In the genomic region with DNA sequence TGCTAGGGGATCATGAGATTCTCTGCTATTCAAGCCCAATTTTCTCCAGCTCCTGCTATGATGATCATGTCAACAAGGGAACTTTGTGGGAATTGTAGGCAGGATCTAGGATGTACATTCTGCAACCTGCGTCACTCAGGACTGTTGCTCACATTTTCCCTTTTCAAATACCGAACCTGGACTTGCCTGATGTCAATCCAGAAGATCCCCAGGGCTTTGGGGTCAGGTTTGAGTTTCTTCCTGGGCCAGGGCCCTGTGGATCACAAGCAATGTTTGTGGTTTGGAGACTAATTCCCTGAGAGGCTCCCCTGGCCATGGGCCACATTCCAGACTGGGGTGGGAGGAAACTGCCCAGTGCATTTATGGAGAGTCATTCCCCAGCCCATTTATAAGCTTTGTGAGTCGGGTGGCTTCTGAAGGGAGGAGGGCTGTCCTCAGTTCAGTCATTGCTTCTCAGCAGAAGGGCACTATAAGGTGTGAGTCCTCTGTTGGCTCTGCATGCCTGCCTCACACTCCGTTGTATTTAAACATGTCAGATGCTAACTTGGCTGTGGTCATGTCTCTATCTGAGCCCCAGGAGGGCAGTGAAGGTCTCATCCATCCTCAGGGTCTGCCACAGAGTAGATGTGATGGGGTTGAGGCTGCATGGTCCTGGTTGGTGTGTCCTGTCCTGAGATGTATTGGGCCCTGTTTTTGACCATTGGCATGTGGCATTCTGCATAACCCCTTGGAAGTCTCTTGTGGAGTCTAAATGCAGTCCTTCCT, we compare ENCODE assay signal across 9 cellular contexts. TPM values are rescaled to one million over a fixed set of nuclear protein-coding genes. Genes with fewer than 3 reads are reported as not detected.
DNase-seq lines count a peak whose midpoint lies in the region; ATAC-seq and TF ChIP-seq lines count a peak whose summit lies in the region.
"Had no signal": no experiment of that assay in that cellular context is flagged by ENCODE, and none has a peak within 500 bp of the region (broad histone marks: within the 10 kb centered on the region; RNA-seq: fewer than 3 reads in every experiment).

No MANE protein-coding gene starts in this region.

- H3K27ac Mint-ChIP-seq in activated naive CD8-positive, alpha-beta T cell treated with anti-CD3 and anti-CD28 coated beads for 36 hours: no peak overlapping the region

- peaks cover 3% of the 10 kb centered on the region for H3K4me1 Mint-ChIP-seq in activated naive CD8-positive, alpha-beta T cell treated with anti-CD3 and anti-CD28 coated beads for 36 hours

- H3K4me3 ChIP-seq in brain microvascular endothelial cell (ENCODE audit: low read depth, low read length) (no peak overlapping the region), kidney epithelial cell (ENCODE audit: low read depth, low read length) (no peak overlapping the region), tibial artery (no peak overlapping the region)
- no peak overlapping the region for H3K4me3 ChIP-seq in effector memory CD4-positive, alpha-beta T cell (ENCODE audit: insufficient read depth, low read depth, low read length, poor library complexity, severe bottlenecking)

- no peak for ATAC-seq in GM21717 (IDR thresholded peaks at IDR 0.05; ENCODE audit: unreplicated experiment)

- H3K27ac ChIP-seq in brain microvascular endothelial cell: peak overlapping the region; percentile 94
- peak overlapping the region; percentile 62 to 73 for H3K27ac ChIP-seq in tibial artery
- H3K27ac ChIP-seq in effector memory CD4-positive, alpha-beta T cell (ENCODE audit: insufficient read depth, low read length, poor library complexity, severe bottlenecking): no peak overlapping the region

- no peak overlapping the region for H3K4me3 Mint-ChIP-seq in activated naive CD8-positive, alpha-beta T cell treated with anti-CD3 and anti-CD28 coated beads for 36 hours

- H3K27me3 ChIP-seq in brain microvascular endothelial cell (replicated peaks) (no peaks in the 10 kb centered on the region), kidney epithelial cell (ENCODE audit: control insufficient read depth, insufficient read depth, low read length) (no peaks in the 10 kb centered on the region), tibial artery (no peaks in the 10 kb centered on the region)
- H3K27me3 ChIP-seq in effector memory CD4-positive, alpha-beta T cell (replicated peaks; ENCODE audit: control insufficient read depth, insufficient read depth, low read length, poor library complexity, severe bottlenecking): no peaks in the 10 kb centered on the region

- H3K4me1 ChIP-seq in tibial artery: peaks cover 0 to 40% (median 32%) of the 10 kb centered on the region in 4 donors
- peaks cover 3% of the 10 kb centered on the region for H3K4me1 ChIP-seq in effector memory CD4-positive, alpha-beta T cell (ENCODE audit: control insufficient read depth, insufficient read depth, low read length, poor library complexity, severe bottlenecking)

- in situ Hi-C loops in brain microvascular endothelial cell (cut with HindIII; ENCODE audit: low pct_ligation_motif_present, low sequenced_read_pairs): no loop called here

- H3K36me3 ChIP-seq in brain microvascular endothelial cell (replicated peaks): no peaks in the 10 kb centered on the region
- no peaks in the 10 kb centered on the region for H3K36me3 ChIP-seq in kidney epithelial cell (ENCODE audit: control insufficient read depth, insufficient read depth, low read length)
- no peaks in the 10 kb centered on the region for H3K36me3 ChIP-seq in tibial artery
- no peaks in the 10 kb centered on the region for H3K36me3 ChIP-seq in effector memory CD4-positive, alpha-beta T cell (ENCODE audit: control insufficient read depth, insufficient read depth, low read length)

- no peaks in the 10 kb centered on the region for H3K9me3 ChIP-seq in tibial artery
- no peaks in the 10 kb centered on the region for H3K9me3 ChIP-seq in effector memory CD4-positive, alpha-beta T cell (ENCODE audit: control insufficient read depth, low read length)

- no peaks in the 10 kb centered on the region for H3K36me3 Mint-ChIP-seq in activated naive CD8-positive, alpha-beta T cell treated with anti-CD3 and anti-CD28 coated beads for 36 hours

- intact Hi-C loops in tibial artery (cut with DNase I; ENCODE audit: low total_unique reads): no loop called here

- DNase-seq in HPDE6-E6E7 (ENCODE audit: extremely low spot score) (peak; percentile 84), brain microvascular endothelial cell (peak; percentile 96), kidney epithelial cell (ENCODE audit: low read depth) (peak; percentile 85), tibial artery (peak; percentile 50 to 92), NAMALWA (ENCODE audit: low spot score) (no peak)
- no peak for DNase-seq in effector memory CD4-positive, alpha-beta T cell
- DNase-seq in activated naive CD8-positive, alpha-beta T cell treated with anti-CD3 and anti-CD28 coated beads for 36 hours: no peak
- DNase-seq: activated CD4-positive, alpha-beta T cell treated with anti-CD3 and anti-CD28 coated beads, Interleukin-2, amount 50 U/mL, for 1 hour had no signal

- TF ChIP-seq CTCF in brain microvascular endothelial cell (IDR thresholded peaks at IDR 0.05; ENCODE audit: low read depth, low read length, missing control alignments) (no peak), kidney epithelial cell (IDR thresholded peaks at IDR 0.05; ENCODE audit: insufficient read depth, low read length, poor library complexity, severe bottlenecking) (no peak), tibial artery (IDR thresholded peaks at IDR 0.05) (peak in 1 of 2 experiments; percentile 5)

- H3K9me3 Mint-ChIP-seq in activated naive CD8-positive, alpha-beta T cell treated with anti-CD3 and anti-CD28 coated beads for 36 hours: no peaks in the 10 kb centered on the region

- H3K27me3 Mint-ChIP-seq in activated naive CD8-positive, alpha-beta T cell treated with anti-CD3 and anti-CD28 coated beads for 36 hours: peaks cover 24% of the 10 kb centered on the region

RNA-seq across cellular contexts. Expression of gene KRT86, which starts 6.5 kb away (rescaled TPM):
- total RNA-seq in kidney epithelial cell: 6.9 and 9.2 TPM in 2 replicates
- total RNA-seq in activated naive CD8-positive, alpha-beta T cell treated with anti-CD3 and anti-CD28 coated beads for 36 hours: not detected

RNA-seq across cellular contexts. Expression of gene KRT81, which starts 10.4 kb away (rescaled TPM):
- 239 and 244 TPM in 2 replicates for total RNA-seq in kidney epithelial cell
- not detected for total RNA-seq in activated naive CD8-positive, alpha-beta T cell treated with anti-CD3 and anti-CD28 coated beads for 36 hours

RNA-seq across cellular contexts. Expression of gene KRT83, which starts 40.2 kb away (rescaled TPM):
- total RNA-seq in kidney epithelial cell: not detected in 2 replicates
- not detected for total RNA-seq in activated naive CD8-positive, alpha-beta T cell treated with anti-CD3 and anti-CD28 coated beads for 36 hours

RNA-seq across cellular contexts. Expression of gene KRT7, which starts 47.9 kb away (rescaled TPM):
- 1,242 and 1,355 TPM in 2 replicates for total RNA-seq in kidney epithelial cell
- 1 to 10 TPM; 2.4 to 6.5 TPM for total RNA-seq in activated naive CD8-positive, alpha-beta T cell treated with anti-CD3 and anti-CD28 coated beads for 36 hours

Comparison
In these comparisons a context has a peak if more than half of its experiments do, and no peak if none do; other contexts are left out.
1. DNase-seq: peak in HPDE6-E6E7 (single experiment), brain microvascular endothelial cell (single experiment), kidney epithelial cell (single experiment) and tibial artery (2 of 2); none in NAMALWA (single experiment), effector memory CD4-positive, alpha-beta T cell (0 of 3) and activated naive CD8-positive, alpha-beta T cell treated with anti-CD3 and anti-CD28 coated beads for 36 hours (single experiment).
2. RNA of gene KRT81, which starts 10.4 kb away (total RNA-seq): 239 to 244 TPM in kidney epithelial cell; not detected in activated naive CD8-positive, alpha-beta T cell treated with anti-CD3 and anti-CD28 coated beads for 36 hours; every median in the first group is over 100 times any median in the second.